Comparison of ENCODE assay signal across 10 cellular contexts in the genomic region with DNA sequence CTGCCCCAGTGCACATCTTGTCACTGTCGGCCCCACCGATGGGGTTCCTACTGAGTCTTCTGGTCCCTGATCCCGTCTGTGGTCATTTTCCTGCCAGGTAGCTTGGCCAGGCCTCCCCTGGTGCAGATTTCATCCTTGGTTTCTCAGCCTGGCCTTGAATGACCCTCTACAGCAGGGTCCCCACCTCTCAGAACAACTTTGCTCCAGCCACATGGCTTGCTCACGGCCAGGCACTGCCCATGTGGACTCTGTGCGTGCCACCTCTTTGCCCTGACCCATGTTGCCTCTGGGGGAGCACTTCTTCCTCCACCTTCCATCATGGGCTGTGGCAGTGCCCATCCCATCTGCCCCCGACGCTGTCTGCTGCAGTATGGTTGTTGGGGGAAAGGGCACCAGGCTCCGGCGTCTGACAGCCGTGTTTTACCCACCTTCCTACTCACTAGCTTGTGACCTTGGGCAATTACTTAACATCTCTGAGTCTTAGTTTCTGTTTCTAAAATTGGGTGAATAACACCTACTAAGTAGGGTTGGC. TPM values are rescaled to one million over a fixed set of nuclear protein-coding genes. Genes with fewer than 3 reads are reported as not detected.
A peak's percentile ranks its signal among the peaks of the same experiment; 100 is the strongest.
DNase-seq lines count a peak whose midpoint lies in the region; ATAC-seq and TF ChIP-seq lines count a peak whose summit lies in the region.
"Had no signal": no experiment of that assay in that cellular context is flagged by ENCODE, and none has a peak within 500 bp of the region (broad histone marks: within the 10 kb centered on the region; RNA-seq: fewer than 3 reads in every experiment).

No MANE protein-coding gene starts in this region.

- H3K27ac ChIP-seq in WERI-Rb-1 (no peak overlapping the region), left lung (peak overlapping the region in 1 of 2 donors; percentile 65), aorta (ENCODE audit: low read depth in 1 of 2, low read length in 2 of 2) (no peak overlapping the region)
- H3K27ac ChIP-seq: C4-2B had no signal

- H3K9me3 ChIP-seq in WERI-Rb-1 (ENCODE audit: severe bottlenecking) (no peaks in the 10 kb centered on the region), left lung (no peaks in the 10 kb centered on the region), aorta (ENCODE audit: control insufficient read depth, low read length) (no peaks in the 10 kb centered on the region)

- H3K27me3 Mint-ChIP-seq in activated naive CD4-positive, alpha-beta T cell treated with anti-CD3 and anti-CD28 coated beads, Interleukin-2, amount 50 U/mL, for 24 hours = no peaks in the 10 kb centered on the region

- peak overlapping the region; percentile 99 for H3K27ac Mint-ChIP-seq in activated naive CD4-positive, alpha-beta T cell treated with anti-CD3 and anti-CD28 coated beads, Interleukin-2, amount 50 U/mL, for 24 hours

- H3K4me1 Mint-ChIP-seq in activated naive CD4-positive, alpha-beta T cell treated with anti-CD3 and anti-CD28 coated beads, Interleukin-2, amount 50 U/mL, for 24 hours = peaks cover 71% of the 10 kb centered on the region

- H3K27me3 ChIP-seq in WERI-Rb-1 (ENCODE audit: insufficient read depth, low read depth, severe bottlenecking) (no peaks in the 10 kb centered on the region), left lung (no peaks in the 10 kb centered on the region), aorta (ENCODE audit: control insufficient read depth in 1 of 2, insufficient read depth in 2 of 2, low read length in 1 of 2) (no peaks in the 10 kb centered on the region)

- TF ChIP-seq CTCF in WERI-Rb-1 (IDR thresholded peaks at IDR 0.05; ENCODE audit: low read depth, low read length) = 0 out of 2 replicates have a peak, but pooled peaks have one; percentile 32
- no peak for TF ChIP-seq CTCF in left lung (IDR thresholded peaks at IDR 0.05)

- ATAC-seq in left lung (no peak), aorta (ENCODE audit: low FRiP score) (no peak), HG02973 (IDR thresholded peaks at IDR 0.05; ENCODE audit: unreplicated experiment) (no peak)

- no peak overlapping the region for H3K4me3 ChIP-seq in WERI-Rb-1 (ENCODE audit: low read depth, low read length)
- no peak overlapping the region for H3K4me3 ChIP-seq in left lung
- no peak overlapping the region for H3K4me3 ChIP-seq in aorta (ENCODE audit: low read length in 2 of 2)

- peaks cover 12 to 71% of the 10 kb centered on the region in 2 donors for H3K4me1 ChIP-seq in left lung
- H3K4me1 ChIP-seq in aorta (ENCODE audit: control insufficient read depth in 1 of 2, insufficient read depth in 2 of 2, low read length in 2 of 2) = no peaks in the 10 kb centered on the region

- no peak for DNase-seq in activated naive CD4-positive, alpha-beta T cell (lab: John Stamatoyannopoulos, UW)
- no peak for DNase-seq in WERI-Rb-1
- peak; percentile 48 to 70 for DNase-seq in left lung
- DNase-seq in aorta = peak; percentile 42 to 68
- DNase-seq in SHP77 (lab: John Stamatoyannopoulos, UW) = no peak
- DNase-seq in SKM-1 (lab: John Stamatoyannopoulos, UW; ENCODE audit: unreplicated experiment) = no peak
- DNase-seq: NCI-H2171 treated with DMSO at 0.1 percent for 48 hours had no signal

- peaks cover 20% of the 10 kb centered on the region for H3K36me3 Mint-ChIP-seq in activated naive CD4-positive, alpha-beta T cell treated with anti-CD3 and anti-CD28 coated beads, Interleukin-2, amount 50 U/mL, for 24 hours

- peaks cover 9% of the 10 kb centered on the region for H3K36me3 ChIP-seq in WERI-Rb-1
- H3K36me3 ChIP-seq in left lung = peaks cover 0 to 10% of the 10 kb centered on the region in 2 donors
- H3K36me3 ChIP-seq in aorta (ENCODE audit: control insufficient read depth in 1 of 2, insufficient read depth in 2 of 2, low read length in 1 of 2) = no peaks in the 10 kb centered on the region

- no peaks in the 10 kb centered on the region for H3K9me3 Mint-ChIP-seq in activated naive CD4-positive, alpha-beta T cell treated with anti-CD3 and anti-CD28 coated beads, Interleukin-2, amount 50 U/mL, for 24 hours

- peak overlapping the region; percentile 99 for H3K4me3 Mint-ChIP-seq in activated naive CD4-positive, alpha-beta T cell treated with anti-CD3 and anti-CD28 coated beads, Interleukin-2, amount 50 U/mL, for 24 hours

- 78% methylated on average over 10 of the region's 10 CpGs for WGBS in aorta, 2 donors

- intact Hi-C loops in left lung (cut with DNase I) = no loop called here
- intact Hi-C loops in aorta (cut with DNase I) = loop anchor here in 1 of 2 donors (5.0 kb wide), 1 partner anchor 163 kb away; no protein-coding TSS in a partner anchor

RNA-seq across cellular contexts. Expression of a gene that starts 2.0 kb away (rescaled TPM):
- 100 to 1,000 TPM in 1 of 2 donors, 10 to 100 TPM in 1; 74.6 to 145 TPM for total RNA-seq in left lung
- total RNA-seq in aorta = 10 to 100 TPM; 29.8 to 42.3 TPM
- 10 to 100 TPM; 10.1 to 25.7 TPM for polyA plus RNA-seq in aorta

RNA-seq across cellular contexts. Expression of a gene that starts 5.3 kb away (rescaled TPM):
- 100 to 1,000 TPM; 159 to 194 TPM for total RNA-seq in left lung
- total RNA-seq in aorta = 100 to 1,000 TPM; 197 to 233 TPM
- polyA plus RNA-seq in aorta = 1,000 to 10,000 TPM in 1 of 2 donors, 100 to 1,000 TPM in 1; 849 to 1,017 TPM

RNA-seq across cellular contexts. Expression of a gene that starts 5.5 kb away (rescaled TPM):
- not detected for total RNA-seq in left lung
- total RNA-seq in aorta = not detected
- polyA plus RNA-seq in aorta = not detected

RNA-seq across cellular contexts. Expression of a gene that starts 21.3 kb away (rescaled TPM):
- 100 to 1,000 TPM; 113 to 142 TPM for total RNA-seq in left lung
- 100 to 1,000 TPM in 1 of 2 donors, 10 to 100 TPM in 1; 97.9 to 117 TPM for total RNA-seq in aorta
- polyA plus RNA-seq in aorta = 100 to 1,000 TPM; 105 to 139 TPM

RNA-seq across cellular contexts. Expression of a gene that starts 21.4 kb away (rescaled TPM):
- total RNA-seq in left lung (100 to 1,000 TPM in 1 of 2 donors, 10 to 100 TPM in 1; 96.9 to 107 TPM), aorta (100 to 1,000 TPM; 138 to 146 TPM)
- 100 to 1,000 TPM in 1 of 2 donors, 10 to 100 TPM in 1; 22.7 to 149 TPM for polyA plus RNA-seq in aorta

Comparison
In these comparisons a context has a peak if more than half of its experiments do, and no peak if none do; other contexts are left out.
1. DNase-seq: peak in left lung (2 of 2) and aorta (2 of 2); none in activated naive CD4-positive, alpha-beta T cell (0 of 4), WERI-Rb-1 (single experiment), SHP77 (0 of 2) and SKM-1 (single experiment).